Comparison of ENCODE assay signal across 17 cellular contexts in the genomic region with DNA sequence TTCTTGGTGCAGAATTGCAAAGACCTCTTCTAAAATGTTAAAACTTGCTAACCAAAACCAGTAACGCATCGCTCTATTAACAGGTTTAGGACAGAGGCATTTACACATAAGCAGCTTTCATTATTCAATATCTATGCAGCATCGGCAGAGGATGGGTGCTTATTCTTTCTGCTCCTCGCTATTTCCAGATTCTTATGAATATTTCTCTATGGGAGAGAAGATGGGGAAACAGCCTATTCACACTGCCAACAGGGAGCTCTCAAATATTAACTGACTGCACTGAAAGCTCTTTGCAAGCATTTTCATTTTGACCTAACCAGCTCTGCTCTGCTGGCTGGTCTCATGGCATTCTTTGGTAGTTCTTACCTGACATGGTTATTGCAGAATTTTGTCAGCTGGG. TPM values are rescaled to one million over a fixed set of nuclear protein-coding genes. Genes with fewer than 3 reads are reported as not detected.
DNase-seq lines count a peak whose midpoint lies in the region; ATAC-seq and TF ChIP-seq lines count a peak whose summit lies in the region.
"Had no signal": no experiment of that assay in that cellular context is flagged by ENCODE, and none has a peak within 500 bp of the region (broad histone marks: within the 10 kb centered on the region; RNA-seq: fewer than 3 reads in every experiment).

No MANE protein-coding gene starts in this region.

- H2AFZ ChIP-seq in OCI-LY7 (ENCODE audit: low read length): no peak overlapping the region

- no peak overlapping the region for H3K4me3 Mint-ChIP-seq in activated naive CD4-positive, alpha-beta T cell treated with anti-CD3 and anti-CD28 coated beads, Interleukin-2, amount 50 U/mL, for 24 hours
- peak overlapping the region in 1 of 5 donors; percentile 79 for H3K4me3 Mint-ChIP-seq in immature natural killer cell

- H3K4me2 ChIP-seq in OCI-LY7 (ENCODE audit: low read length): peak overlapping the region; percentile 70

- peaks cover 5% of the 10 kb centered on the region; the same call in 1 of the 2 replicates for H3K9me3 ChIP-seq in OCI-LY7 (ENCODE audit: low read length)
- peaks cover 0 to 7% (median 0%) of the 10 kb centered on the region in 8 donors for H3K9me3 ChIP-seq in spleen
- H3K9me3 ChIP-seq: lower lobe of right lung, ovary had no signal

- ATAC-seq in GM21381 (IDR thresholded peaks at IDR 0.05; ENCODE audit: unreplicated experiment): no peak
- ATAC-seq: lower lobe of right lung had no signal

- H3K36me3 Mint-ChIP-seq in activated naive CD4-positive, alpha-beta T cell treated with anti-CD3 and anti-CD28 coated beads, Interleukin-2, amount 50 U/mL, for 24 hours: peaks cover 19% of the 10 kb centered on the region
- H3K36me3 Mint-ChIP-seq in immature natural killer cell: peaks cover 17 to 36% (median 18%) of the 10 kb centered on the region in 3 donors

- peak overlapping the region; percentile 36 for H3K27ac Mint-ChIP-seq in activated naive CD4-positive, alpha-beta T cell treated with anti-CD3 and anti-CD28 coated beads, Interleukin-2, amount 50 U/mL, for 24 hours
- peak overlapping the region in 5 of 6 donors; percentile 15 to 97 (median 41) for H3K27ac Mint-ChIP-seq in immature natural killer cell

- POLR2A ChIA-PET in OCI-LY7 (lab: Charles Lee): interaction anchor here (0.6 to 3.7 kb wide), 11 partner anchors 9 to 89 kb away, joined by 3 to 32 read pairs (median 4); no protein-coding TSS in a partner anchor

- H3K9me2 ChIP-seq in OCI-LY7 (ENCODE audit: insufficient read depth, low read length): no peaks in the 10 kb centered on the region

- peaks cover 87% of the 10 kb centered on the region for H3K79me2 ChIP-seq in OCI-LY7 (ENCODE audit: insufficient read depth, low read depth, low read length)

- intact Hi-C loops in OCI-LY7 (cut with micrococcal nuclease; ENCODE audit: unreplicated experiment) (no loop called here), spleen (cut with DNase I; ENCODE audit: low total_unique reads) (no loop called here)

- DNase-seq in activated naive CD4-positive, alpha-beta T cell (lab: John Stamatoyannopoulos, UW): no peak
- DNase-seq in OCI-LY7 (ENCODE audit: low spot score): no peak
- no peak for DNase-seq in immature natural killer cell
- DNase-seq in NCI-H187 (lab: John Stamatoyannopoulos, UW): no peak
- no peak for DNase-seq in CD1c-positive myeloid dendritic cell (ENCODE audit: extremely low spot score)
- DNase-seq in spleen: no peak
- DNase-seq: activated CD4-positive, alpha-beta T cell treated with anti-CD3 and anti-CD28 coated beads for 48 hours; DMS53; lower lobe of right lung; NCI-H2081; NCI-H510A; ovary; stimulated activated CD4-positive, alpha-beta T cell treated with anti-CD3 and anti-CD28 coated beads, Interleukin-2, amount 100 ng/mL, for 24 hours; SW 1271 had no signal

- 85 to 99% (median 95%) methylated on average over 4 of the region's 4 CpGs for WGBS in spleen, 5 donors

- BruUV-seq in OCI-LY7 (replicated peaks; lab: Mats Ljungman, UMichigan): no TSS peak

- TF ChIP-seq CTCF in OCI-LY7 (conservative IDR thresholded peaks at IDR 0.05; ENCODE audit: low read length) (no peak), spleen (IDR thresholded peaks at IDR 0.05 in 8 of 11, conservative IDR thresholded peaks at IDR 0.05 in 3 of 11) (no peak)

- H4K20me1 ChIP-seq in OCI-LY7 (ENCODE audit: insufficient read depth, low read length): no peaks in the 10 kb centered on the region; the same call in 1 of the 2 replicates

- no peaks in the 10 kb centered on the region for H3K27me3 Mint-ChIP-seq in activated naive CD4-positive, alpha-beta T cell treated with anti-CD3 and anti-CD28 coated beads, Interleukin-2, amount 50 U/mL, for 24 hours
- peaks cover 2 to 13% (median 6%) of the 10 kb centered on the region in 3 donors for H3K27me3 Mint-ChIP-seq in immature natural killer cell (ENCODE audit: low read depth in 3 of 3)

- no peaks in the 10 kb centered on the region for H3K27me3 ChIP-seq in spleen (replicated peaks in 1 of 7)
- H3K27me3 ChIP-seq: ovary had no signal

- H3K36me3 ChIP-seq in OCI-LY7 (ENCODE audit: insufficient read depth, low read length) (peaks cover 82% of the 10 kb centered on the region), spleen (peaks cover 0 to 9% (median 0%) of the 10 kb centered on the region in 6 donors)
- H3K36me3 ChIP-seq: lower lobe of right lung, ovary had no signal

- H3K4me3 ChIP-seq in OCI-LY7 (ENCODE audit: low read depth, low read length, poor library complexity, severe bottlenecking) (peak overlapping the region; percentile 44), spleen (no peak overlapping the region)
- H3K4me3 ChIP-seq: lower lobe of right lung, ovary had no signal

- CTCF ChIA-PET in OCI-LY7 (lab: Charles Lee; ENCODE audit: unreplicated experiment): no interaction called here

- H3K27ac ChIP-seq in OCI-LY7 (ENCODE audit: low read depth, low read length, poor library complexity, severe bottlenecking) (peak overlapping the region; percentile 73), spleen (peak overlapping the region in 4 of 8 donors; percentile 22 to 82 (median 73))
- H3K27ac ChIP-seq: C4-2B, lower lobe of right lung, ovary had no signal

- H3K4me1 ChIP-seq in OCI-LY7 (ENCODE audit: insufficient read depth, low read length, poor library complexity, severe bottlenecking) (peaks cover 75% of the 10 kb centered on the region), spleen (peaks cover 16 to 70% (median 37%) of the 10 kb centered on the region in 6 donors)

- peaks cover 63% of the 10 kb centered on the region for H3K4me1 Mint-ChIP-seq in activated naive CD4-positive, alpha-beta T cell treated with anti-CD3 and anti-CD28 coated beads, Interleukin-2, amount 50 U/mL, for 24 hours
- peaks cover 42 to 65% of the 10 kb centered on the region in 2 donors for H3K4me1 Mint-ChIP-seq in immature natural killer cell

- H3K9me3 Mint-ChIP-seq in activated naive CD4-positive, alpha-beta T cell treated with anti-CD3 and anti-CD28 coated beads, Interleukin-2, amount 50 U/mL, for 24 hours: no peaks in the 10 kb centered on the region
- H3K9me3 Mint-ChIP-seq in immature natural killer cell: no peaks in the 10 kb centered on the region

- no peak for TF ChIP-seq POLR2A in spleen (IDR thresholded peaks at IDR 0.05)

RNA-seq across cellular contexts. Expression of a gene that starts 30.3 kb away (rescaled TPM):
- total RNA-seq in OCI-LY7 (2014; rRNA removed; shearing (Covaris generic)): 76.7 and 80.0 TPM in 2 replicates
- total RNA-seq in OCI-LY7 (2022) (141 and 149 TPM in 2 replicates), spleen (10 to 100 TPM; 40.6 to 87.0 (median 49.4) TPM)
- polyA plus RNA-seq in immature natural killer cell (10 to 100 TPM; 15.3 to 23.0 (median 18.1) TPM), spleen (10 to 100 TPM; 14.4 to 19.1 (median 16.1) TPM)
